In genomic region chr12:8847435-8847834, GRCh38 we compare ENCODE assay signal across 23 cellular contexts.
"Had no signal": no experiment of that assay in that cellular context is flagged by ENCODE, and none has a peak within 500 bp of the region (broad histone marks: within the 10 kb centered on the region; RNA-seq: fewer than 3 reads in every experiment).

No MANE protein-coding gene starts in this region.

- H3K27ac ChIP-seq: brain microvascular endothelial cell, colonic mucosa, epithelial cell of prostate, esophagus squamous epithelium, heart left ventricle had no signal

- DNase-seq: activated CD4-positive, alpha-beta memory T cell treated with anti-CD3 and anti-CD28 coated beads, Interleukin-2, amount 10 ng/mL, durations not matched to agents 7 days and 5 days; activated CD4-positive, alpha-beta T cell treated with anti-CD3 and anti-CD28 coated beads for 1 hour; activated CD4-positive, alpha-beta T cell treated with anti-CD3 and anti-CD28 coated beads for 4 hours; activated CD4-positive, alpha-beta T cell treated with anti-CD3 and anti-CD28 coated beads, Interleukin-2, amount 10 ng/mL, durations not matched to agents 7 days and 5 days; activated CD4-positive, alpha-beta T cell treated with anti-CD3 and anti-CD28 coated beads, Interleukin-2, amount 50 U/mL, for 4 hours; activated CD8-positive, alpha-beta memory T cell treated with anti-CD3 and anti-CD28 coated beads for 24 hours; activated effector memory CD4-positive, alpha-beta T cell treated with Interleukin-2 at 50 U/mL for 16 hours; activated gamma-delta T cell treated with Interleukin-2 at 50 U/mL for 16 hours; activated naive CD4-positive, alpha-beta T cell treated with anti-CD3 and anti-CD28 coated beads, Interleukin-2, amount 50 U/mL, for 16 hours; activated naive CD4-positive, alpha-beta T cell treated with Interleukin-2 at 50 U/mL for 16 hours; activated T-cell treated with anti-CD3 and anti-CD28 coated beads, Interleukin-2, amount 50 U/mL, for 4 hours; amniotic stem cell; brain microvascular endothelial cell; colonic mucosa; effector CD8-positive, alpha-beta T cell; esophagus squamous epithelium; foreskin fibroblast; heart left ventricle; T-helper 1 cell; T-helper 17 cell; T1000 had no signal

- H3K9me3 ChIP-seq: colonic mucosa, esophagus squamous epithelium, heart left ventricle had no signal

- H3K4me3 ChIP-seq: colonic mucosa, esophagus squamous epithelium, heart left ventricle had no signal

- H3K4me1 ChIP-seq: colonic mucosa, esophagus squamous epithelium had no signal

- H3K36me3 ChIP-seq: brain microvascular endothelial cell, colonic mucosa, heart left ventricle had no signal

- ATAC-seq: activated T-cell treated with anti-CD3 and anti-CD28 coated beads, Interleukin-2, amount 50 U/mL, for 4 hours; activated T-helper 17 cell treated with anti-CD3 and anti-CD28 coated beads, Interleukin-2, amount 50 U/mL, for 72 hours; heart left ventricle; T-helper 17 cell had no signal
